In genomic region chr2:67486041-67486796, GRCh38 we compare ENCODE assay signal across 15 cellular contexts.
DNase-seq lines count a peak whose midpoint lies in the region; ATAC-seq and TF ChIP-seq lines count a peak whose summit lies in the region.
"Had no signal": no experiment of that assay in that cellular context is flagged by ENCODE, and none has a peak within 500 bp of the region (broad histone marks: within the 10 kb centered on the region; RNA-seq: fewer than 3 reads in every experiment).

No MANE protein-coding gene starts in this region.

- ATAC-seq in WTC11: peak; percentile 47; the same call in 1 of the 2 replicates
- ATAC-seq in heart left ventricle: peak in 3 of 4 donors; percentile 68 to 89 (median 85)
- ATAC-seq in psoas muscle: peak in 3 of 4 donors; percentile 76 to 97 (median 88)
- ATAC-seq in activated CD8-positive, alpha-beta memory T cell treated with anti-CD3 and anti-CD28 coated beads, Interleukin-2, amount 10 ng/mL, durations not matched to agents 7 days and 5 days: no peak
- ATAC-seq: A549 had no signal

- H3K4me3 Mint-ChIP-seq in WTC11: no peak overlapping the region
- H3K4me3 Mint-ChIP-seq in activated CD8-positive, alpha-beta memory T cell treated with anti-CD3 and anti-CD28 coated beads, Interleukin-2, amount 10 ng/mL, durations not matched to agents 7 days and 5 days: no peak overlapping the region

- TF ChIP-seq POLR2A in heart left ventricle (IDR thresholded peaks at IDR 0.05): no peak

- H3K27me3 ChIP-seq in heart left ventricle (no peaks in the 10 kb centered on the region), psoas muscle (ENCODE audit: insufficient read depth in 3 of 3, low read length in 2 of 3) (no peaks in the 10 kb centered on the region)
- H3K27me3 ChIP-seq: brain microvascular endothelial cell had no signal

- H3K4me1 ChIP-seq in heart left ventricle (peaks cover 0 to 4% (median 0%) of the 10 kb centered on the region in 12 donors), psoas muscle (no peaks in the 10 kb centered on the region)
- H3K4me1 ChIP-seq: A549 had no signal

- H3K27ac Mint-ChIP-seq in WTC11: no peak overlapping the region
- no peak overlapping the region for H3K27ac Mint-ChIP-seq in activated CD8-positive, alpha-beta memory T cell treated with anti-CD3 and anti-CD28 coated beads, Interleukin-2, amount 10 ng/mL, durations not matched to agents 7 days and 5 days

- H3K27ac ChIP-seq in heart left ventricle (no peak overlapping the region), psoas muscle (no peak overlapping the region)
- H3K27ac ChIP-seq: A549, brain microvascular endothelial cell had no signal

- H3K36me3 Mint-ChIP-seq in WTC11: no peaks in the 10 kb centered on the region
- H3K36me3 Mint-ChIP-seq in activated CD8-positive, alpha-beta memory T cell treated with anti-CD3 and anti-CD28 coated beads, Interleukin-2, amount 10 ng/mL, durations not matched to agents 7 days and 5 days: no peaks in the 10 kb centered on the region

- H3K27me3 Mint-ChIP-seq in WTC11 (ENCODE audit: low read depth): no peaks in the 10 kb centered on the region
- no peaks in the 10 kb centered on the region for H3K27me3 Mint-ChIP-seq in activated CD8-positive, alpha-beta memory T cell treated with anti-CD3 and anti-CD28 coated beads, Interleukin-2, amount 10 ng/mL, durations not matched to agents 7 days and 5 days

- H3K9me3 ChIP-seq in heart left ventricle (no peaks in the 10 kb centered on the region), psoas muscle (no peaks in the 10 kb centered on the region)
- H3K9me3 ChIP-seq: A549 had no signal

- H3K4me3 ChIP-seq in heart left ventricle: no peak overlapping the region
- H3K4me3 ChIP-seq in psoas muscle: no peak overlapping the region
- H3K4me3 ChIP-seq: A549 had no signal

- WGBS in heart left ventricle, 4 donors: 71 to 86% (median 82%) methylated on average over 1 of the region's 1 CpG
- 75 to 84% (median 77%) methylated on average over 1 of the region's 1 CpG for WGBS in psoas muscle, 3 donors

- H3K36me3 ChIP-seq in heart left ventricle: no peaks in the 10 kb centered on the region
- H3K36me3 ChIP-seq in psoas muscle (ENCODE audit: insufficient read depth in 1 of 2, low read depth in 1 of 2): no peaks in the 10 kb centered on the region
- H3K36me3 ChIP-seq: brain microvascular endothelial cell had no signal

- intact Hi-C loops in heart left ventricle (cut with DNase I): loop anchor here in 1 of 10 donors (10.0 kb wide), 1 partner anchor 159 kb away; no protein-coding TSS in a partner anchor
- intact Hi-C loops in psoas muscle (cut with DNase I): no loop called here

- no peak for TF ChIP-seq CTCF in WTC11 (IDR thresholded peaks at IDR 0.05)
- no peak for TF ChIP-seq CTCF in heart left ventricle (IDR thresholded peaks at IDR 0.05)
- TF ChIP-seq CTCF in psoas muscle (IDR thresholded peaks at IDR 0.05): no peak

- CTCF ChIA-PET in WTC11 (lab: Charles Lee): no interaction called here
- CTCF ChIA-PET in activated CD8-positive, alpha-beta memory T cell treated with anti-CD3 and anti-CD28 coated beads, Interleukin-2, amount 10 ng/mL, durations not matched to agents 7 days and 5 days (lab: Charles Lee): no interaction called here

- POLR2A ChIA-PET in WTC11 (lab: Charles Lee): no interaction called here

- DNase-seq in NCI-H2029 (lab: John Stamatoyannopoulos, UW): peak; percentile 45
- DNase-seq in NCI-H2029 treated with DMSO at 0.1 percent for 48 hours (lab: John Stamatoyannopoulos, UW): no peak
- DNase-seq in WTC11 (ENCODE audit: low spot score): no peak
- DNase-seq in heart left ventricle: peak in 3 of 5 donors; percentile 52 to 57 (median 55)
- no peak for DNase-seq in psoas muscle
- no peak for DNase-seq in epidermal melanocyte (ENCODE audit: insufficient read length, low spot score)
- DNase-seq in activated CD8-positive, alpha-beta memory T cell treated with anti-CD3 and anti-CD28 coated beads, Interleukin-2, amount 10 ng/mL, durations not matched to agents 7 days and 5 days: no peak
- DNase-seq in central memory CD4-positive, alpha-beta T cell: no peak
- DNase-seq: activated CD4-positive, alpha-beta T cell treated with anti-CD3 and anti-CD28 coated beads for 4 hours; Kasumi-1; OCI-M1; stimulated activated CD4-positive, alpha-beta T cell treated with anti-CD3 and anti-CD28 coated beads, Interleukin-2, amount 100 ng/mL, for 24 hours; T-helper 1 cell had no signal

- H3K9me3 Mint-ChIP-seq in WTC11: peaks cover 14% of the 10 kb centered on the region
- H3K9me3 Mint-ChIP-seq in activated CD8-positive, alpha-beta memory T cell treated with anti-CD3 and anti-CD28 coated beads, Interleukin-2, amount 10 ng/mL, durations not matched to agents 7 days and 5 days (ENCODE audit: low read depth): no peaks in the 10 kb centered on the region

- peaks cover 5% of the 10 kb centered on the region; the same call in 1 of the 2 replicates for H3K4me1 Mint-ChIP-seq in WTC11
- no peaks in the 10 kb centered on the region for H3K4me1 Mint-ChIP-seq in activated CD8-positive, alpha-beta memory T cell treated with anti-CD3 and anti-CD28 coated beads, Interleukin-2, amount 10 ng/mL, durations not matched to agents 7 days and 5 days

TF ChIP-seq in WTC11, 78 proteins besides CTCF, POLR2A, EP300 and RAD21:
- no peak for TF ChIP-seq PRRX2 (CRISPR knock-in tag; IDR thresholded peaks at IDR 0.05)
- TF ChIP-seq SP1 (CRISPR knock-in tag; conservative IDR thresholded peaks at IDR 0.05): no peak
- no peak for TF ChIP-seq SMAD3 (CRISPR knock-in tag; IDR thresholded peaks at IDR 0.05; ENCODE audit: borderline replicate concordance)
- TF ChIP-seq, protein P1, sequence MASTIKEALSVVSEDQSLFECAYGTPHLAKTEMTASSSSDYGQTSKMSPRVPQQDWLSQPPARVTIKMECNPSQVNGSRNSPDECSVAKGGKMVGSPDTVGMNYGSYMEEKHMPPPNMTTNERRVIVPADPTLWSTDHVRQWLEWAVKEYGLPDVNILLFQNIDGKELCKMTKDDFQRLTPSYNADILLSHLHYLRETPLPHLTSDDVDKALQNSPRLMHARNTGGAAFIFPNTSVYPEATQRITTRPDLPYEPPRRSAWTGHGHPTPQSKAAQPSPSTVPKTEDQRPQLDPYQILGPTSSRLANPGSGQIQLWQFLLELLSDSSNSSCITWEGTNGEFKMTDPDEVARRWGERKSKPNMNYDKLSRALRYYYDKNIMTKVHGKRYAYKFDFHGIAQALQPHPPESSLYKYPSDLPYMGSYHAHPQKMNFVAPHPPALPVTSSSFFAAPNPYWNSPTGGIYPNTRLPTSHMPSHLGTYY (CRISPR knock-in tag; IDR thresholded peaks at IDR 0.05): no peak
- TF ChIP-seq JUN (CRISPR knock-in tag; IDR thresholded peaks at IDR 0.05): no peak
- no peak for TF ChIP-seq EMX1 (CRISPR knock-in tag; IDR thresholded peaks at IDR 0.05)
- TF ChIP-seq GTF2I (CRISPR knock-in tag; conservative IDR thresholded peaks at IDR 0.05): no peak
- no peak for TF ChIP-seq IRF2 (CRISPR knock-in tag; IDR thresholded peaks at IDR 0.05; ENCODE audit: borderline replicate concordance, low read depth)
- TF ChIP-seq NR1H2 (CRISPR knock-in tag; IDR thresholded peaks at IDR 0.05): no peak
- TF ChIP-seq JAZF1 (CRISPR knock-in tag; IDR thresholded peaks at IDR 0.05): no peak
- TF ChIP-seq TP53 (CRISPR knock-in tag; IDR thresholded peaks at IDR 0.05): no peak
- no peak for TF ChIP-seq MXD4 (CRISPR knock-in tag; IDR thresholded peaks at IDR 0.05; ENCODE audit: borderline replicate concordance)
TF ChIP-seq in WTC11: peak in this region for 0.

Comparison
In these comparisons a context has a peak if more than half of its experiments do, and no peak if none do; other contexts are left out.
1. DNase-seq: peak in NCI-H2029 (single experiment) and heart left ventricle (3 of 5); none in NCI-H2029 treated with DMSO at 0.1 percent for 48 hours (single experiment), WTC11 (single experiment), psoas muscle (0 of 2), epidermal melanocyte (single experiment), activated CD8-positive, alpha-beta memory T cell treated with anti-CD3 and anti-CD28 coated beads, Interleukin-2, amount 10 ng/mL, durations not matched to agents 7 days and 5 days (single experiment) and central memory CD4-positive, alpha-beta T cell (single experiment).